21 cellular contexts compared by ENCODE assay signal in the genomic region with DNA sequence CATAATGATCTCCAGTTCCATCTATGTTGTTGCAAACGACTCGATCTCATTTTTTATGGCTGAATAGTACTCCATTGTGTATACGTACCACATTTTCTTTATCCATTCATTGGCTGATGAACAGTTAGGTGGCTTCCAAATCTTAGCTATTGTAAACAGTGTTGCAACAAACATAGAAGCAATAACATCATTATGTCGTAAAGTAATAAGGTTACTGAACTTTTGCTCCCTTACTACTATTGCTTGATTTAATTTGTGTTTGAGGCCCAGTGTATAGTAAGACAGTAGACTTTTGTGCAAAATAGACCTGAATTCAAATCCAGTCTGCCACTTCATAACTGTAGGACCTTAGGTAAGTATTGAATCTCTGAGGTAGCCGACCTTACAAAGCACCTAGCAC.
"Had no signal": no experiment of that assay in that cellular context is flagged by ENCODE, and none has a peak within 500 bp of the region (broad histone marks: within the 10 kb centered on the region; RNA-seq: fewer than 3 reads in every experiment).

No MANE protein-coding gene starts in this region.

- H3K4me1 ChIP-seq: body of pancreas, Peyer's patch had no signal

- H3K27ac ChIP-seq: body of pancreas had no signal

- H3K9me3 ChIP-seq: ascending aorta, body of pancreas, Peyer's patch had no signal

- DNase-seq: activated CD4-positive, alpha-beta T cell treated with anti-CD3 and anti-CD28 coated beads, Interleukin-2, amount 10 ng/mL, durations not matched to agents 24 days and 14 days; activated CD4-positive, alpha-beta T cell treated with anti-CD3 and anti-CD28 coated beads, Interleukin-2, amount 50 U/mL, for 48 hours; activated CD4-positive, CD25-positive, alpha-beta regulatory T cell treated with anti-CD3 and anti-CD28 coated beads, Interleukin-2, amount 50 U/mL, for 72 hours; activated CD8-positive, alpha-beta memory T cell treated with anti-CD3 and anti-CD28 coated beads, Interleukin-2, amount 10 ng/mL, durations not matched to agents 7 days and 5 days; activated effector memory CD4-positive, alpha-beta T cell treated with Interleukin-2 at 50 U/mL for 16 hours; activated naive CD4-positive, alpha-beta T cell; activated T-cell treated with anti-CD3 and anti-CD28 coated beads, Interleukin-2, amount 50 U/mL, for 24 hours; MM.1S; NCI-H1105; NCI-H1436; NCI-H1694 treated with DMSO at 0.1 percent for 48 hours; NCI-H2029 treated with DMSO at 0.1 percent for 48 hours; NCI-H446; NCI-H524; Peyer's patch; SHP77 treated with DMSO at 0.1 percent for 48 hours; T-helper 17 cell; T-helper 9 cell had no signal

- H3K36me3 ChIP-seq: ascending aorta, Peyer's patch had no signal

- ATAC-seq: activated CD8-positive, alpha-beta memory T cell treated with anti-CD3 and anti-CD28 coated beads, Interleukin-2, amount 10 ng/mL, durations not matched to agents 7 days and 5 days; body of pancreas; T-helper 17 cell; WTC11 had no signal

- H3K27me3 ChIP-seq: ascending aorta, body of pancreas, Peyer's patch had no signal

- H3K4me3 ChIP-seq: ascending aorta, body of pancreas, Peyer's patch had no signal
